In the genomic region with DNA sequence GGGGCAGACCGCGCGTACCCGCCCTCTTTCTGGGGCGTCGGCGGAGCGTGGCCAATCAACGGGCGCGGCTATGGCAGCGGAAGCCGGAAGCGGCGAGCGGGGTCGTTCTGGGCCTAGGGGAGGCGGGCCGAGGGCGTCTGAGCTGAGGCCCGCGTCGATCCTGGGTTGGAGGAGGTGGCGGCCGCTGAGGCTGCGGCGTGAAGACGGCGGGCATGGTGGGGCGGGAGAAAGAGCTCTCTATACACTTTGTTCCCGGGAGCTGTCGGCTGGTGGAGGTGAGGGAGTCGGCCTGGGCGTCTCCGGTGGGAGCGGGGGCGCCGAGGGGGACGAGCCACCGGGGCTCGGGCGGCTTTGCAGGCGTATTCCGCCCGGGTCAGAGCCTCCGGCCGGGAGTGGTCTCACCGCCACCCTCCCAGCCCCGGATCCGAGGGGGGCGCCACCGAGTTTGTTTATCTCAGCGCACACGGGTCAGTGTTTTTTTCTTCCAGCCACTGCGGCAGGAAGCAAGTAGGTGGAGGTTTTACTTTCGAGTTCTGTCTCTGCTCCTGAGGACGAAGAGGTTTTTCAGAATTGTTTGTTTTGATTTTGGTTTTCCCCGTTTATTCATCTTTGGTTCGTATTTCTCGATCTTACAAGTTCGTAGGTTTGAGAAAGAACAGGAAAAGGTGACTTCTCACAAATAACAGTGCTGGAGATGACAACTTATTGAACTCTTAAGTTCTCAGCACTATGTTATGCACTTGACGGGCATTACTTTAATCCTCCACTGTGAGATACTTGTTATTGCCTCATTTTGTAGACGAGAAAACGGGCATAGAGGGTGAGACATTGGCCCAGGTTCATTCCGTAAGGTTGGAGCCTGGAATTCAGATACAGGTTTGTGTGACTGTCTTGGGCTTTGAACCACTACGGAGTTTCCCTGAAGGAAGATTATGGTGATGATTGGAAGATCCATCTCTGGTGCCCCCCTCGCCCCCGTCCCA, we compare ENCODE assay signal across 8 cellular contexts. TPM values are rescaled to one million over a fixed set of nuclear protein-coding genes. Genes with fewer than 3 reads are reported as not detected.
DNase-seq lines count a peak whose midpoint lies in the region; TF ChIP-seq lines count a peak whose summit lies in the region.

A gene (plus strand): TSS at position 145 of the 983 bp plus-strand sequence. CDS start 68 bp downstream, at position 213.

- H3K27ac Mint-ChIP-seq in neural crest cell (ENCODE audit: unreplicated experiment): peak within 1 kb of the TSS; percentile 100

- H3K9me2 ChIP-seq in MM.1S (replicated peaks; ENCODE audit: insufficient read depth, low read length): no peaks in the 10 kb centered on the region

- H3K4me3 Mint-ChIP-seq in neural crest cell: peak within 1 kb of the TSS; percentile 100

- peak within 1 kb of the TSS; percentile 74 for H2AFZ ChIP-seq in MM.1S (ENCODE audit: low read length)

- peak within 1 kb of the TSS; percentile 98 for H3K27ac ChIP-seq in MM.1S (ENCODE audit: low read length)
- H3K27ac ChIP-seq in stomach smooth muscle (ENCODE audit: low read length): peak within 1 kb of the TSS; percentile 87

- H3K27me3 ChIP-seq in MM.1S (replicated peaks; ENCODE audit: insufficient read depth, low read length) (no peaks in the 10 kb centered on the region), stomach smooth muscle (ENCODE audit: control insufficient read depth in 1 of 2, insufficient read depth in 2 of 2, low read length in 2 of 2) (no peaks in the 10 kb centered on the region)

- peak within 1 kb of the TSS; percentile 84 for H3K4me3 ChIP-seq in MM.1S (ENCODE audit: low read length)
- H3K4me3 ChIP-seq in stomach smooth muscle (ENCODE audit: low read length in 2 of 2): peak within 1 kb of the TSS; percentile 77 to 83

- H3K4me1 ChIP-seq in MM.1S (ENCODE audit: low read length) (peaks cover 12% of the 10 kb centered on the region; the same call in 1 of the 2 replicates), stomach smooth muscle (ENCODE audit: control insufficient read depth, insufficient read depth, low read length) (peaks cover 21% of the 10 kb centered on the region)

- H3K4me1 Mint-ChIP-seq in neural crest cell: peaks cover 61% of the 10 kb centered on the region

- H3F3A ChIP-seq in MM.1S (ENCODE audit: insufficient read depth, low read length): peaks cover 41% of the 10 kb centered on the region

- peaks cover 49% of the 10 kb centered on the region for H3K79me2 ChIP-seq in MM.1S (ENCODE audit: low read length)

- DNase-seq in GDM1 (lab: John Stamatoyannopoulos, UW) (peak; percentile 95), HCEC 1CT (peak; percentile 96), MM.1S (peak; percentile 96), SIG-M5 (lab: John Stamatoyannopoulos, UW) (peak; percentile 75), activated gamma-delta T cell (lab: John Stamatoyannopoulos, UW) (peak; percentile 96), fibroblast of the conjunctiva (ENCODE audit: low read depth) (peak; percentile 82), neural crest cell (ENCODE audit: low read depth, low spot score) (peak; percentile 85)

- H4K20me1 ChIP-seq in MM.1S (ENCODE audit: insufficient read depth, low read length): 0 out of 2 replicates have a peak, but pooled peaks cover 4% of the 10 kb centered on the region

- TF ChIP-seq CTCF in MM.1S (IDR thresholded peaks at IDR 0.05; ENCODE audit: low read length) (peak; percentile 61), neural crest cell (conservative IDR thresholded peaks at IDR 0.05) (peak; percentile 63)

- peaks cover 4% of the 10 kb centered on the region for H3K27me3 Mint-ChIP-seq in neural crest cell (ENCODE audit: low read depth)

- H3K36me3 ChIP-seq in MM.1S (replicated peaks; ENCODE audit: insufficient read depth, low read length) (no peaks in the 10 kb centered on the region), stomach smooth muscle (ENCODE audit: control insufficient read depth in 2 of 2, insufficient read depth in 2 of 2, low read length in 2 of 2) (no peaks in the 10 kb centered on the region)

- H3K9me3 Mint-ChIP-seq in neural crest cell: no peaks in the 10 kb centered on the region

- H3K9ac ChIP-seq in MM.1S (ENCODE audit: low read length): peak within 1 kb of the TSS; percentile 94
- H3K9ac ChIP-seq in stomach smooth muscle (ENCODE audit: low read length in 2 of 2): peak within 1 kb of the TSS; percentile 69 to 93

- H3K36me3 Mint-ChIP-seq in neural crest cell (ENCODE audit: low read depth): peaks cover 3% of the 10 kb centered on the region

- no peaks in the 10 kb centered on the region for H3K9me3 ChIP-seq in MM.1S (replicated peaks; ENCODE audit: insufficient read depth, low read length)
- H3K9me3 ChIP-seq in stomach smooth muscle (ENCODE audit: control insufficient read depth in 2 of 2, low read length in 2 of 2): no peaks in the 10 kb centered on the region

- H3K4me2 ChIP-seq in MM.1S (ENCODE audit: low read depth, low read length): peak within 1 kb of the TSS; percentile 76

RNA-seq across cellular contexts. Expression of the gene that starts here (rescaled TPM):
- total RNA-seq in neural crest cell: 79.1 and 79.7 TPM in 2 replicates

Comparison
In these comparisons a context has a peak if more than half of its experiments do, and no peak if none do; other contexts are left out.
1. Peak in every context shown above with its lines: DNase-seq, H3K4me3 ChIP-seq and H3K27ac ChIP-seq.